In the genomic region with DNA sequence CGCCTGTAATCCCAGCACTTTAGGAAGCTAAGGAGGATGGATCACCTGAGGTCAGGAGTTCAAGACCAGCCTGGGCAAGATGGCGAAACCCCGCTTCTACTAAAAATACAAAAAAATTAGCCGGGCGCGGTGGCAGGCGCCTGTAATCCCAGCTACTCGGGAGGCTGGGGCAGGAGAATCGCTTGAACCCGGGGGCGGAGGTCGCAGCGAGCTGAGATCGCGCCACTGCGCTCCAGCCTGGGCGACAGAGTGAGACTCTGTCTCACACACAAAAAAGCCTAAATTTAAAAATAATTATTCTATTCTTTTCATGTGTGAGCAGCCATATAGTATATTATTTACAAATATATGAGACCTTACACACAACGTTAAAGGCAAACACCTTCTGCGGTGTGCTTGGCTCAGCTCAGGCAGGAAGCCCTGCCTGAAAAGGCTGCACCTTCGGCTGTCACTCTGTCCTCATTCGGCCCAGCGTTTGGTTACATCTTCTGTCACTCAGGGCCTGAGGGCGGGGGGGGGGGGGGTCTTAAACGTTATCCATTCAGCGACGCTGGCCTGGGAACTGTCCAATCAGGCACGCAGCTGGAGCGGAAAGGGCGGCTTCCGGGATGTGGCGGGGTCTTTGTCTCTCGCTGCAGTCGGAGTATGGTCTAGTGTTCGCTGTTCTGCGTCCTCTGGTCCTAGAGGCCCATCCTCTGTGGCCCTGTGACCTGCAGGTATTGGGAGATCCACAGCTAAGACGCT, we compare ENCODE assay signal across 8 cellular contexts. TPM values are rescaled to one million over a fixed set of nuclear protein-coding genes. Genes with fewer than 3 reads are reported as not detected.
DNase-seq lines count a peak whose midpoint lies in the region; TF ChIP-seq lines count a peak whose summit lies in the region.
"Not testable (repeated sequence)": the region's sequence is repeated elsewhere in the genome, so short reads cannot be mapped to it uniquely, and the experiment has no call there.

A gene (plus strand): TSS at position 619 of the 744 bp plus-strand sequence. CDS start 19,076 bp downstream, outside the sequence.

- H3K27ac ChIP-seq in tibial artery: peak within 1 kb of the TSS; percentile 43 to 62

- not testable (repeated sequence) for H3K36me3 ChIP-seq in tibial artery

- not testable (repeated sequence) for TF ChIP-seq CTCF in GM10266 (IDR thresholded peaks at IDR 0.05; ENCODE audit: control insufficient read depth, insufficient read depth, low read depth, missing control alignments); tibial artery (IDR thresholded peaks at IDR 0.05)

- not testable (repeated sequence) for H3K27me3 ChIP-seq in tibial artery

- H3K9me3 ChIP-seq in tibial artery: not testable (repeated sequence)

- peak; percentile 38 for DNase-seq in GM10266 (ENCODE audit: extremely low spot score)
- DNase-seq in HS-5 (ENCODE audit: low read depth): peak; percentile 2
- peak; percentile 69 for DNase-seq in T-helper 22 cell (ENCODE audit: low read depth)
- peak; percentile 65 for DNase-seq in activated gamma-delta T cell treated with anti-CD3 and anti-CD28 coated beads, Interleukin-2, amount 50 U/mL, for 16 hours (ENCODE audit: low read depth)
- peak; percentile 18 to 19 for DNase-seq in erythroblast (lab: John Stamatoyannopoulos, UW)
- DNase-seq in lung microvascular endothelial cell (ENCODE audit: low read depth in 2 of 2): peak; percentile 44 to 60
- peak; percentile 57 to 66 for DNase-seq in stimulated activated CD4-positive, alpha-beta T cell treated with anti-CD3 and anti-CD28 coated beads, Interleukin-15, amount 100 ng/mL, for 1 hour (ENCODE audit: low read depth in 1 of 2, low spot score in 1 of 2)
- DNase-seq in tibial artery: peak; percentile 90 to 91

- H3K4me3 ChIP-seq in tibial artery: peak within 1 kb of the TSS; percentile 58 to 90

- intact Hi-C loops in tibial artery (cut with DNase I; ENCODE audit: low total_unique reads): not testable (repeated sequence)

- H3K4me1 ChIP-seq in tibial artery: not testable (repeated sequence)

- not testable (repeated sequence) for TF ChIP-seq POLR2A in erythroblast (IDR thresholded peaks at IDR 0.05; ENCODE audit: low read length)

RNA-seq across cellular contexts. Expression of the gene that starts here (rescaled TPM):
- total RNA-seq in lung microvascular endothelial cell: 0.22 and 0.60 TPM in 2 replicates

Comparison
In these comparisons a context has a peak if more than half of its experiments do, and no peak if none do; other contexts are left out.
1. Peak in every context shown above with its lines: DNase-seq, H3K4me3 ChIP-seq and H3K27ac ChIP-seq.
2. Peak in DNase-seq in lung microvascular endothelial cell; RNA of the gene not detected or under 1 TPM.
3. DNase-seq: peak in every context shown above with its lines; median percentile 90 in tibial artery; 69 in T-helper 22 cell; 65 in activated gamma-delta T cell treated with anti-CD3 and anti-CD28 coated beads, Interleukin-2, amount 50 U/mL, for 16 hours; 62 in stimulated activated CD4-positive, alpha-beta T cell treated with anti-CD3 and anti-CD28 coated beads, Interleukin-15, amount 100 ng/mL, for 1 hour; 52 in lung microvascular endothelial cell; 38 in GM10266; 18 in erythroblast; 2 in HS-5.